In genomic region chr13:102040812-102041211, GRCh38 we compare ENCODE assay signal across 21 cellular contexts.
A peak's percentile ranks its signal among the peaks of the same experiment; 100 is the strongest.
DNase-seq lines count a peak whose midpoint lies in the region; ATAC-seq lines count a peak whose summit lies in the region.
"Had no signal": no experiment of that assay in that cellular context is flagged by ENCODE, and none has a peak within 500 bp of the region (broad histone marks: within the 10 kb centered on the region; RNA-seq: fewer than 3 reads in every experiment).

No MANE protein-coding gene starts in this region.

- ATAC-seq in GM18498 (IDR thresholded peaks at IDR 0.05; ENCODE audit: unreplicated experiment) = no peak
- ATAC-seq: activated CD8-positive, alpha-beta T cell treated with anti-CD3 and anti-CD28 coated beads, Interleukin-2, amount 10 ng/mL, durations not matched to agents 7 days and 5 days; foreskin keratinocyte; GM23338; heart right ventricle; right cardiac atrium had no signal

- DNase-seq in COR-L47 (lab: John Stamatoyannopoulos, UW) (peak; percentile 37), NCI-H1092 treated with DMSO at 0.1 percent for 48 hours (lab: John Stamatoyannopoulos, UW) (peak; percentile 82), NCI-H1930 (lab: John Stamatoyannopoulos, UW) (peak; percentile 14 to 63), NCI-H774 (lab: John Stamatoyannopoulos, UW) (peak; percentile 58), ACHN (no peak), GM19240 (ENCODE audit: insufficient read length, low spot score) (no peak)
- DNase-seq: activated CD4-positive, alpha-beta T cell treated with anti-CD3 and anti-CD28 coated beads for 4 hours; activated CD8-positive, alpha-beta T cell treated with anti-CD3 and anti-CD28 coated beads, Interleukin-2, amount 10 ng/mL, durations not matched to agents 7 days and 5 days; activated T-cell treated with anti-CD3 and anti-CD28 coated beads for 4 hours; CD8-positive, alpha-beta memory T cell; esophagus squamous epithelium; foreskin keratinocyte; GDM1; heart right ventricle; IMR-90; kidney; right cardiac atrium; stimulated activated naive CD4-positive, alpha-beta T cell; WERI-Rb-1 had no signal

- in situ Hi-C loops in ACHN (cut with HindIII; ENCODE audit: low pct_ligation_motif_present, low pct_unique_long_range_greater_than_20kb, low sequenced_read_pairs) = no loop called here

Comparison
In these comparisons a context has a peak if more than half of its experiments do, and no peak if none do; other contexts are left out.
1. DNase-seq: peak in COR-L47 (single experiment), NCI-H1092 treated with DMSO at 0.1 percent for 48 hours (single experiment), NCI-H1930 (2 of 2) and NCI-H774 (single experiment); none in ACHN (single experiment) and GM19240 (single experiment).